8 cellular contexts compared by ENCODE assay signal in the genomic region with DNA sequence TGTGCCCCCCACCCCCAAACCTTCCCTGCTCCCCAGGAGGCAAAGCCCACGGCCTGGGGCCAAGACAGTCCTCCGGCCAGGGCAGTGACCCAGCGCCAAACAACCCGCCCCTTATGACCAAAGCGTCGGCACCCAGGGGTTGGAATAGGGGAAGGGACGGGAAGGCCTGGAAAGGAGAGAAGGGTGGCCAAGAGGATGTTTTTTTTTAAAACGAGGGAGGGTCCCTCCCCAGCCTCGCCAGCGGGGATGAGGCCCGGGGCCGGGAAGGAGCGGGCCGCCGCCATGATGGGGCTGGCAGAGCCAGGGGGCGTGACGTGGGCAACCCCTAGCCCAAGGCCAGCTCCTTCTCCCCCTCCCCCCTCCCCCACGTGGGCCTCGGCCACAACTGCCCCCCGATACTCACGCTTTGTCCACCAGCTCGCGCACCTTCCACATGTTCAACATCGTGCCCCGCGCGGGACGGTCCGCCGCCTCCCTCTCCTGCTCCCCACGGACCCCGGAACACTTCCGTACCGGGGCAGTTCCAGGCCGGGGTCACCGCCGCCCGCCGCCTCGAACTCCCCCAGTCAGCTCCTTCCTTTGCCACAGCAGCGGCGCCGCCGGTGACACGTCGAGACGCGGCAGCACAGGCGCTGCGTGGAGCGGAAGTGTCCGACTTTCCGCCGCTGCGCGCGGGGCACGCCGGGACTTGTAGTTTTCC. TPM values are rescaled to one million over a fixed set of nuclear protein-coding genes. Genes with fewer than 3 reads are reported as not detected.
DNase-seq lines count a peak whose midpoint lies in the region; ATAC-seq and TF ChIP-seq lines count a peak whose summit lies in the region.

A gene (minus strand): TSS at position 619 of the 700 bp plus-strand sequence. CDS start 175 bp downstream, at position 444.

- H3K36me3 ChIP-seq in BLaER1: no peaks in the 10 kb centered on the region; the same call in 1 of the 2 replicates
- no peaks in the 10 kb centered on the region for H3K36me3 ChIP-seq in liver (ENCODE audit: control insufficient read depth in 4 of 4, insufficient read depth in 3 of 4, low read depth in 1 of 4, low read length in 3 of 4)

- H3K9me3 Mint-ChIP-seq in activated CD4-positive, alpha-beta memory T cell treated with anti-CD3 and anti-CD28 coated beads, Interleukin-2, amount 10 ng/mL, durations not matched to agents 7 days and 5 days: no peaks in the 10 kb centered on the region

- H3K27ac Mint-ChIP-seq in activated CD4-positive, alpha-beta memory T cell treated with anti-CD3 and anti-CD28 coated beads, Interleukin-2, amount 10 ng/mL, durations not matched to agents 7 days and 5 days: peak within 1 kb of the TSS; percentile 91

- peak within 1 kb of the TSS; percentile 75 for H3K4me2 ChIP-seq in BLaER1

- TF ChIP-seq RAD21 in liver (IDR thresholded peaks at IDR 0.05): peak in 1 of 2 donors; percentile 17

- H4K20me1 ChIP-seq in BLaER1: peaks cover 50% of the 10 kb centered on the region

- H3K4me1 ChIP-seq in BLaER1: peaks cover 60% of the 10 kb centered on the region
- peaks cover 6 to 60% (median 56%) of the 10 kb centered on the region in 4 donors for H3K4me1 ChIP-seq in liver (ENCODE audit: control insufficient read depth in 4 of 4, insufficient read depth in 4 of 4, low read length in 3 of 4)

- H3K36me3 Mint-ChIP-seq in activated CD4-positive, alpha-beta memory T cell treated with anti-CD3 and anti-CD28 coated beads, Interleukin-2, amount 10 ng/mL, durations not matched to agents 7 days and 5 days (ENCODE audit: low read depth): peaks cover 12% of the 10 kb centered on the region

- peaks cover 66% of the 10 kb centered on the region for H3K4me1 Mint-ChIP-seq in activated CD4-positive, alpha-beta memory T cell treated with anti-CD3 and anti-CD28 coated beads, Interleukin-2, amount 10 ng/mL, durations not matched to agents 7 days and 5 days

- H3K4me3 ChIP-seq in BLaER1 (peak within 1 kb of the TSS; percentile 85), dorsolateral prefrontal cortex (peak within 1 kb of the TSS; percentile 70 to 99 (median 90)), liver (ENCODE audit: low read depth in 1 of 3, low read length in 3 of 3) (peak within 1 kb of the TSS; percentile 77 to 92 (median 82))

- POLR2A ChIA-PET in activated CD4-positive, alpha-beta memory T cell treated with anti-CD3 and anti-CD28 coated beads, Interleukin-2, amount 10 ng/mL, durations not matched to agents 7 days and 5 days (lab: Charles Lee): interaction anchor here (0.9 to 1.1 kb wide), 2 partner anchors 39 to 90 kb away, joined by 3 to 5 read pairs; no protein-coding TSS in a partner anchor

- no peaks in the 10 kb centered on the region for H3K27me3 ChIP-seq in BLaER1
- H3K27me3 ChIP-seq in dorsolateral prefrontal cortex: no peaks in the 10 kb centered on the region
- no peaks in the 10 kb centered on the region for H3K27me3 ChIP-seq in liver (ENCODE audit: control insufficient read depth in 4 of 4, insufficient read depth in 4 of 4, low read length in 3 of 4)

- peak within 1 kb of the TSS; percentile 90 for H3K4me3 Mint-ChIP-seq in activated CD4-positive, alpha-beta memory T cell treated with anti-CD3 and anti-CD28 coated beads, Interleukin-2, amount 10 ng/mL, durations not matched to agents 7 days and 5 days

- under 1% methylated on average over 59 of the region's 59 CpGs for WGBS in liver

- TF ChIP-seq CTCF in dorsolateral prefrontal cortex (IDR thresholded peaks at IDR 0.05 in 54 of 56, conservative IDR thresholded peaks at IDR 0.05 in 2 of 56; ENCODE audit: low read depth in 1 of 56, partially characterized antibody in 56 of 56) (peak in 39 of 56 donors; percentile 16 to 62 (median 34)), liver (IDR thresholded peaks at IDR 0.05; ENCODE audit: low read depth, low read length, missing input control) (no peak)

- H3K27ac ChIP-seq in BLaER1: peak within 1 kb of the TSS; percentile 89
- H3K27ac ChIP-seq in dorsolateral prefrontal cortex: peak within 1 kb of the TSS in 51 of 59 donors; percentile 8 to 91 (median 66)
- peak within 1 kb of the TSS; percentile 87 to 96 for H3K27ac ChIP-seq in liver (ENCODE audit: low read depth in 1 of 2, low read length in 2 of 2)

- DNase-seq in NCI-H82 (lab: John Stamatoyannopoulos, UW): peak; percentile 89
- peak; percentile 92 for DNase-seq in activated CD4-positive, alpha-beta memory T cell treated with anti-CD3 and anti-CD28 coated beads, Interleukin-2, amount 10 ng/mL, durations not matched to agents 7 days and 5 days
- DNase-seq in dorsolateral prefrontal cortex: peak; percentile 85 to 97 (median 92)
- peak; percentile 89 for DNase-seq in stimulated activated CD4-positive, alpha-beta T cell treated with anti-CD3 and anti-CD28 coated beads, Interleukin-4, amount 100 ng/mL, for 24 hours

- H3K9ac ChIP-seq in BLaER1: peak within 1 kb of the TSS; percentile 91
- peak within 1 kb of the TSS; percentile 12 to 90 for H3K9ac ChIP-seq in liver (ENCODE audit: low read depth in 1 of 2, low read length in 2 of 2)

- intact Hi-C loops in dorsolateral prefrontal cortex (cut with DNase I): loop anchor here (5.0 kb wide), 2 partner anchors 36 to 89 kb away; no protein-coding TSS in a partner anchor

- H3K9me3 ChIP-seq in BLaER1 (no peaks in the 10 kb centered on the region), liver (ENCODE audit: control insufficient read depth in 4 of 4, low read length in 3 of 4) (no peaks in the 10 kb centered on the region)

- H3K27me3 Mint-ChIP-seq in activated CD4-positive, alpha-beta memory T cell treated with anti-CD3 and anti-CD28 coated beads, Interleukin-2, amount 10 ng/mL, durations not matched to agents 7 days and 5 days: no peaks in the 10 kb centered on the region

- CTCF ChIA-PET in activated CD4-positive, alpha-beta memory T cell treated with anti-CD3 and anti-CD28 coated beads, Interleukin-2, amount 10 ng/mL, durations not matched to agents 7 days and 5 days (lab: Charles Lee): interaction anchor here (0.6 to 1.7 kb wide), 5 partner anchors 34 to 1298 kb away, joined by 3 to 7 read pairs (median 4); a partner anchor contains a TSS

- ATAC-seq in GM19328 (IDR thresholded peaks at IDR 0.05; ENCODE audit: unreplicated experiment) (peak; percentile 46), HG03521 (IDR thresholded peaks at IDR 0.05; ENCODE audit: unreplicated experiment) (peak; percentile 54)

TF ChIP-seq in liver, 16 proteins besides CTCF, POLR2A, EP300 and RAD21:
- no peak for TF ChIP-seq FOXA1 (IDR thresholded peaks at IDR 0.05)
- peak; percentile 71 for TF ChIP-seq YY1 (IDR thresholded peaks at IDR 0.05)
- TF ChIP-seq HNF4A (conservative IDR thresholded peaks at IDR 0.05): no peak
- TF ChIP-seq RXRA (IDR thresholded peaks at IDR 0.05): peak in 1 of 2 donors; percentile 49
- TF ChIP-seq, protein P1, sequence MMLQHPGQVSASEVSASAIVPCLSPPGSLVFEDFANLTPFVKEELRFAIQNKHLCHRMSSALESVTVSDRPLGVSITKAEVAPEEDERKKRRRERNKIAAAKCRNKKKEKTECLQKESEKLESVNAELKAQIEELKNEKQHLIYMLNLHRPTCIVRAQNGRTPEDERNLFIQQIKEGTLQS (IDR thresholded peaks at IDR 0.05): no peak
- TF ChIP-seq, protein P2, sequence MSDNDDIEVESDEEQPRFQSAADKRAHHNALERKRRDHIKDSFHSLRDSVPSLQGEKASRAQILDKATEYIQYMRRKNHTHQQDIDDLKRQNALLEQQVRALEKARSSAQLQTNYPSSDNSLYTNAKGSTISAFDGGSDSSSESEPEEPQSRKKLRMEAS (IDR thresholded peaks at IDR 0.05): no peak
- TF ChIP-seq, protein P3, sequence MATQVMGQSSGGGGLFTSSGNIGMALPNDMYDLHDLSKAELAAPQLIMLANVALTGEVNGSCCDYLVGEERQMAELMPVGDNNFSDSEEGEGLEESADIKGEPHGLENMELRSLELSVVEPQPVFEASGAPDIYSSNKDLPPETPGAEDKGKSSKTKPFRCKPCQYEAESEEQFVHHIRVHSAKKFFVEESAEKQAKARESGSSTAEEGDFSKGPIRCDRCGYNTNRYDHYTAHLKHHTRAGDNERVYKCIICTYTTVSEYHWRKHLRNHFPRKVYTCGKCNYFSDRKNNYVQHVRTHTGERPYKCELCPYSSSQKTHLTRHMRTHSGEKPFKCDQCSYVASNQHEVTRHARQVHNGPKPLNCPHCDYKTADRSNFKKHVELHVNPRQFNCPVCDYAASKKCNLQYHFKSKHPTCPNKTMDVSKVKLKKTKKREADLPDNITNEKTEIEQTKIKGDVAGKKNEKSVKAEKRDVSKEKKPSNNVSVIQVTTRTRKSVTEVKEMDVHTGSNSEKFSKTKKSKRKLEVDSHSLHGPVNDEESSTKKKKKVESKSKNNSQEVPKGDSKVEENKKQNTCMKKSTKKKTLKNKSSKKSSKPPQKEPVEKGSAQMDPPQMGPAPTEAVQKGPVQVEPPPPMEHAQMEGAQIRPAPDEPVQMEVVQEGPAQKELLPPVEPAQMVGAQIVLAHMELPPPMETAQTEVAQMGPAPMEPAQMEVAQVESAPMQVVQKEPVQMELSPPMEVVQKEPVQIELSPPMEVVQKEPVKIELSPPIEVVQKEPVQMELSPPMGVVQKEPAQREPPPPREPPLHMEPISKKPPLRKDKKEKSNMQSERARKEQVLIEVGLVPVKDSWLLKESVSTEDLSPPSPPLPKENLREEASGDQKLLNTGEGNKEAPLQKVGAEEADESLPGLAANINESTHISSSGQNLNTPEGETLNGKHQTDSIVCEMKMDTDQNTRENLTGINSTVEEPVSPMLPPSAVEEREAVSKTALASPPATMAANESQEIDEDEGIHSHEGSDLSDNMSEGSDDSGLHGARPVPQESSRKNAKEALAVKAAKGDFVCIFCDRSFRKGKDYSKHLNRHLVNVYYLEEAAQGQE (IDR thresholded peaks at IDR 0.05): no peak
- TF ChIP-seq EGR1 (IDR thresholded peaks at IDR 0.05; ENCODE audit: low read depth in 2 of 2): no peak
- TF ChIP-seq NR2F2 (IDR thresholded peaks at IDR 0.05): no peak
- peak; percentile 4 for TF ChIP-seq SP1 (IDR thresholded peaks at IDR 0.05)
- TF ChIP-seq GABPA (IDR thresholded peaks at IDR 0.05 in 1 of 2, conservative IDR thresholded peaks at IDR 0.05 in 1 of 2): peak; percentile 53 to 89

RNA-seq across cellular contexts. Expression of the gene that starts here (rescaled TPM):
- total RNA-seq in activated CD4-positive, alpha-beta memory T cell treated with anti-CD3 and anti-CD28 coated beads, Interleukin-2, amount 10 ng/mL, durations not matched to agents 7 days and 5 days: 10 to 100 TPM; 64.9 to 68.6 TPM
- total RNA-seq in dorsolateral prefrontal cortex (10 to 100 TPM; 30.7 to 54.6 (median 40.7) TPM), liver (100 to 1,000 TPM in 1 of 2 donors, 10 to 100 TPM in 1; 94.3 to 115 TPM)
- 10 to 100 TPM; 34.8 to 42.4 TPM for polyA plus RNA-seq in liver

Comparison
In these comparisons a context has a peak if more than half of its experiments do, and no peak if none do; other contexts are left out.
1. Peak in every context shown above with its lines: DNase-seq, ATAC-seq, H3K4me3 ChIP-seq and H3K27ac ChIP-seq.